22 cellular contexts compared by ENCODE assay signal in the genomic region with DNA sequence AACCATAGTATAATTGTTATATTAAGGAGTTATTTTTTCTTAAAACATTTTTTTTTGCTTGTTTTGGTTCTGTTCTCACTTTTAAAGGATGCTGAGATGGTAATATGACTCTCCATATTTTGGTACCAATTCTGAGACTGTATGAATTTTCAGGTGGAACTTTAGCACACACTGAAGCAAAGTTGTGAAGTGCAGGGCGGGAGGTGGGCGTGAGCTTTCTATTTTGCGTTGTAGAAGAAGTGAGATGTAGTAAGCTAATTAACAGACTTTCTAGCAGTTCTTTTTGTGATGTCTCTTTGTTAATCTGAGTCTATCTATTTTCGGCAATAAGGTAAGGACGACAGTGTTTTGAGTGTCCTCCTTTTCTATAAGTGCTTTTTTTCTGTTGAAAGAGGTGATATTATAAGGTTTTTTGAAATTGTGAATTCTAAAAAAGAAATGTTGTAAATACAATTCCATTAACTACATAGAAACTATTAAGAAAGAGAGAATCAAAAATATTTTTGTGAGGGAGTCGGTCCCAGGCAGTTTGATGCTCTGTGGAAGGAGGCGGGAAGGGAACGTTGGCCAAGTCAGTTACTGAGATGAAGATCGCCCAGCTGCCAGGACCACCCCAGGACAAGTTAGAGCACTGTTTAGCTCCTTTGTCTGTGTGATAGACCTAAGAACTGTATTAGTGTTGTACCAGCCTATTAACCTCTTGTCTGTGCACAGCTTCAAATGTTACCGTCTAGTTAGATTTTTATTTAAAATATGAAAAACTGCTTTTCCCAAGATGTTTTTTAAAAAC.
"Had no signal": no experiment of that assay in that cellular context is flagged by ENCODE, and none has a peak within 500 bp of the region (broad histone marks: within the 10 kb centered on the region; RNA-seq: fewer than 3 reads in every experiment).

No MANE protein-coding gene starts in this region.

- ATAC-seq: activated CD4-positive, alpha-beta T cell treated with anti-CD3 and anti-CD28 coated beads for 36 hours; activated naive CD8-positive, alpha-beta T cell treated with anti-CD3 and anti-CD28 coated beads, Interleukin-2, amount 50 U/mL, for 24 hours; body of pancreas; gastroesophageal sphincter; lower lobe of right lung; mucosa of descending colon; sciatic nerve; stimulated activated naive B cell treated with anti-CD40 and anti-IgM and Interleukin-4, amounts not matched to agents 10 μg/mL and 1 μg/mL and 100 μg/mL, for 72 hours had no signal

- H3K27me3 ChIP-seq: body of pancreas, dorsolateral prefrontal cortex, gastroesophageal sphincter, testis, upper lobe of left lung had no signal

- H3K4me3 Mint-ChIP-seq: activated B cell treated with CpG ODN at 0.5 μM for 24 hours; activated CD4-positive, alpha-beta T cell treated with anti-CD3 and anti-CD28 coated beads for 36 hours; activated naive CD4-positive, alpha-beta T cell treated with anti-CD3 and anti-CD28 coated beads for 36 hours; activated naive CD8-positive, alpha-beta T cell treated with anti-CD3 and anti-CD28 coated beads, Interleukin-2, amount 50 U/mL, for 24 hours; stimulated activated naive B cell treated with anti-CD40 and anti-IgM and Interleukin-4, amounts not matched to agents 10 μg/mL and 1 μg/mL and 100 μg/mL, for 72 hours had no signal

- H3K27ac ChIP-seq: body of pancreas, dorsolateral prefrontal cortex, gastroesophageal sphincter, lower lobe of right lung, testis, upper lobe of left lung had no signal

- H3K36me3 ChIP-seq: lower lobe of right lung had no signal

- H3K27ac Mint-ChIP-seq: activated B cell treated with CpG ODN at 0.5 μM for 24 hours; activated CD4-positive, alpha-beta T cell treated with anti-CD3 and anti-CD28 coated beads for 36 hours; activated naive CD4-positive, alpha-beta T cell treated with anti-CD3 and anti-CD28 coated beads for 36 hours; activated naive CD8-positive, alpha-beta T cell treated with anti-CD3 and anti-CD28 coated beads, Interleukin-2, amount 50 U/mL, for 24 hours; stimulated activated naive B cell treated with anti-CD40 and anti-IgM and Interleukin-4, amounts not matched to agents 10 μg/mL and 1 μg/mL and 100 μg/mL, for 72 hours had no signal

- DNase-seq: activated B cell treated with CpG ODN at 0.5 μM for 24 hours; activated CD4-positive, alpha-beta T cell treated with anti-CD3 and anti-CD28 coated beads for 36 hours; activated CD4-positive, alpha-beta T cell treated with anti-CD3 and anti-CD28 coated beads, Interleukin-2, amount 50 U/mL, for 4 hours; activated effector memory CD4-positive, alpha-beta T cell treated with Interleukin-2 at 50 U/mL for 16 hours; activated naive CD4-positive, alpha-beta T cell treated with anti-CD3 and anti-CD28 coated beads for 36 hours; activated naive CD8-positive, alpha-beta T cell treated with anti-CD3 and anti-CD28 coated beads, Interleukin-2, amount 50 U/mL, for 24 hours; activated T-cell treated with anti-CD3 and anti-CD28 coated beads, Interleukin-2, amount 50 U/mL, for 48 hours; body of pancreas; dorsolateral prefrontal cortex; kidney; lower lobe of right lung; mesendoderm; mucosa of descending colon; small intestine; stimulated activated CD4-positive, alpha-beta T cell treated with anti-CD3 and anti-CD28 coated beads, Interleukin-15, amount 100 ng/mL, for 24 hours; stimulated activated naive B cell treated with anti-CD40 and anti-IgM and Interleukin-4, amounts not matched to agents 10 μg/mL and 1 μg/mL and 100 μg/mL, for 72 hours; T-helper 1 cell; T1000; testis; upper lobe of left lung had no signal

- H3K4me1 Mint-ChIP-seq: activated CD4-positive, alpha-beta T cell treated with anti-CD3 and anti-CD28 coated beads for 36 hours; activated naive CD8-positive, alpha-beta T cell treated with anti-CD3 and anti-CD28 coated beads, Interleukin-2, amount 50 U/mL, for 24 hours had no signal

- H3K27me3 Mint-ChIP-seq: activated B cell treated with CpG ODN at 0.5 μM for 24 hours; activated CD4-positive, alpha-beta T cell treated with anti-CD3 and anti-CD28 coated beads for 36 hours; activated naive CD8-positive, alpha-beta T cell treated with anti-CD3 and anti-CD28 coated beads, Interleukin-2, amount 50 U/mL, for 24 hours; stimulated activated naive B cell treated with anti-CD40 and anti-IgM and Interleukin-4, amounts not matched to agents 10 μg/mL and 1 μg/mL and 100 μg/mL, for 72 hours had no signal

- H3K4me3 ChIP-seq: body of pancreas, dorsolateral prefrontal cortex, gastroesophageal sphincter, lower lobe of right lung, mucosa of descending colon, testis, upper lobe of left lung had no signal

- H3K9me3 ChIP-seq: body of pancreas, gastroesophageal sphincter, lower lobe of right lung, mucosa of descending colon, testis, upper lobe of left lung had no signal

- H3K9me3 Mint-ChIP-seq: activated B cell treated with CpG ODN at 0.5 μM for 24 hours; activated naive CD4-positive, alpha-beta T cell treated with anti-CD3 and anti-CD28 coated beads for 36 hours; activated naive CD8-positive, alpha-beta T cell treated with anti-CD3 and anti-CD28 coated beads, Interleukin-2, amount 50 U/mL, for 24 hours; stimulated activated naive B cell treated with anti-CD40 and anti-IgM and Interleukin-4, amounts not matched to agents 10 μg/mL and 1 μg/mL and 100 μg/mL, for 72 hours had no signal

- H3K4me1 ChIP-seq: body of pancreas, gastroesophageal sphincter, lower lobe of right lung, testis, upper lobe of left lung had no signal
